Comparison of ENCODE assay signal across 11 cellular contexts in the genomic region with DNA sequence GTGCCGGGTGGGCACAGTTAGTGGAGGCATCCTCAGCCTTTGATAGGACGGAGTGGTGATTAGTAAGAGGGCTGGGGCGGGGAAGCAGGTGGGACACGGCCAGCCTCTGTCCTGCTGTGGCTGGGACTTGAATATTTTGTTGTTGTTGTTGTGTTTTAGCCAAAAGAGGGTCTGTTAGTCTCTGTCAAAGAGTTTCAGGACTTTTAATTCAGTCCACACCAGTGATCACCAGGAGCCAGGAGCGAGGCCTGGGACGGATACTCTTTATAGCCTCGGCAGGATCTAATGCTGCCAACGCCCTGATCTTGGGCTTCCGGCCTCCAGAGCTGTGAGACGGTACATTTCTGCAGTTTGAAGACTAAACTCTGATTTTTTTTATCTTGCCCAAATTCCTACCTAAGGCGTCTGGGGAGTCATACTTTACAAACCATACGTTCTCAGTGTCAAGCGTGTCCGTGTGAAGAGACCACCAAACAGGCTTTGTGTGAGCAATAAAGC. TPM values are rescaled to one million over a fixed set of nuclear protein-coding genes. Genes with fewer than 3 reads are reported as not detected.
DNase-seq lines count a peak whose midpoint lies in the region; ATAC-seq and TF ChIP-seq lines count a peak whose summit lies in the region.
"Had no signal": no experiment of that assay in that cellular context is flagged by ENCODE, and none has a peak within 500 bp of the region (broad histone marks: within the 10 kb centered on the region; RNA-seq: fewer than 3 reads in every experiment).

No MANE protein-coding gene starts in this region.

- H2AFZ ChIP-seq in hepatocyte, result no peak overlapping the region

- peak overlapping the region; percentile 95 for H3K27ac Mint-ChIP-seq in activated CD8-positive, alpha-beta memory T cell treated with anti-CD3 and anti-CD28 coated beads, Interleukin-2, amount 10 ng/mL, durations not matched to agents 7 days and 5 days
- H3K27ac Mint-ChIP-seq in T-helper 17 cell, result peak overlapping the region; percentile 97

- H3K4me1 ChIP-seq in hepatocyte (ENCODE audit: insufficient read depth), result peaks cover 28% of the 10 kb centered on the region
- peaks cover 40% of the 10 kb centered on the region for H3K4me1 ChIP-seq in suprapubic skin
- H3K4me1 ChIP-seq in uterus, result peaks cover 0 to 1% of the 10 kb centered on the region in 2 donors

- H3K9me3 ChIP-seq in T-helper 17 cell (ENCODE audit: control insufficient read depth, low read length, poor library complexity, severe bottlenecking), result no peaks in the 10 kb centered on the region
- H3K9me3 ChIP-seq in hepatocyte (ENCODE audit: low read depth), result no peaks in the 10 kb centered on the region
- H3K9me3 ChIP-seq in suprapubic skin, result no peaks in the 10 kb centered on the region
- H3K9me3 ChIP-seq in uterus, result no peaks in the 10 kb centered on the region

- no peaks in the 10 kb centered on the region for H3K9me2 ChIP-seq in hepatocyte (replicated peaks; ENCODE audit: insufficient read depth)

- TF ChIP-seq POLR2A in suprapubic skin (IDR thresholded peaks at IDR 0.05), result no peak
- no peak for TF ChIP-seq POLR2A in uterus (IDR thresholded peaks at IDR 0.05)

- peaks cover 5% of the 10 kb centered on the region for H3K79me2 ChIP-seq in hepatocyte

- TF ChIP-seq EP300 in suprapubic skin (IDR thresholded peaks at IDR 0.05), result no peak

- H3K4me2 ChIP-seq in hepatocyte, result no peak overlapping the region
- H3K4me2 ChIP-seq: KMS-11 had no signal

- H3K27ac ChIP-seq in hepatocyte, result peak overlapping the region; percentile 31
- H3K27ac ChIP-seq in suprapubic skin, result peak overlapping the region; percentile 24
- peak overlapping the region in 1 of 2 donors; percentile 32 for H3K27ac ChIP-seq in uterus

- DNase-seq in activated CD8-positive, alpha-beta memory T cell treated with anti-CD3 and anti-CD28 coated beads, Interleukin-2, amount 10 ng/mL, durations not matched to agents 7 days and 5 days, result no peak
- no peak for DNase-seq in activated CD8-positive, alpha-beta memory T cell treated with anti-CD3 and anti-CD28 coated beads, Interleukin-2, amount 50 U/mL, for 4 hours
- DNase-seq in T-helper 17 cell (no peak), hepatocyte (ENCODE audit: low spot score) (no peak), suprapubic skin (ENCODE audit: low spot score in 2 of 2) (no peak), uterus (no peak)
- DNase-seq in activated effector memory CD4-positive, alpha-beta T cell treated with Interleukin-2 at 50 U/mL for 16 hours, result no peak
- DNase-seq: aorta, NCI-H2227 treated with DMSO at 0.1 percent for 48 hours had no signal

- WGBS in hepatocyte (ENCODE audit: low lambda C conversion rate, missing lambda C conversion rate), result 77% methylated on average over 14 of the region's 14 CpGs
- 74% methylated on average over 14 of the region's 14 CpGs for WGBS in suprapubic skin

- no peak overlapping the region for H3K4me3 ChIP-seq in hepatocyte
- H3K4me3 ChIP-seq in suprapubic skin, result no peak overlapping the region
- H3K4me3 ChIP-seq in uterus, result no peak overlapping the region

- no peak for TF ChIP-seq CTCF in hepatocyte (IDR thresholded peaks at IDR 0.05; ENCODE audit: poor library complexity)
- no peak for TF ChIP-seq CTCF in suprapubic skin (IDR thresholded peaks at IDR 0.05)
- TF ChIP-seq CTCF in uterus (IDR thresholded peaks at IDR 0.05), result no peak

- intact Hi-C loops in uterus (cut with DNase I; ENCODE audit: low total_unique reads), result no loop called here

- no peaks in the 10 kb centered on the region for H3K36me3 ChIP-seq in hepatocyte (replicated peaks; ENCODE audit: insufficient read depth, low read depth)
- no peaks in the 10 kb centered on the region for H3K36me3 ChIP-seq in suprapubic skin
- H3K36me3 ChIP-seq in uterus, result no peaks in the 10 kb centered on the region

- no peaks in the 10 kb centered on the region for H3K9me3 Mint-ChIP-seq in activated CD8-positive, alpha-beta memory T cell treated with anti-CD3 and anti-CD28 coated beads, Interleukin-2, amount 10 ng/mL, durations not matched to agents 7 days and 5 days (ENCODE audit: low read depth)

- peaks cover 3% of the 10 kb centered on the region for H3K36me3 Mint-ChIP-seq in activated CD8-positive, alpha-beta memory T cell treated with anti-CD3 and anti-CD28 coated beads, Interleukin-2, amount 10 ng/mL, durations not matched to agents 7 days and 5 days
- peaks cover 3% of the 10 kb centered on the region for H3K36me3 Mint-ChIP-seq in T-helper 17 cell (ENCODE audit: low read depth)

- no peaks in the 10 kb centered on the region for H4K20me1 ChIP-seq in hepatocyte (ENCODE audit: insufficient read depth, poor library complexity, severe bottlenecking)

- no peak for ATAC-seq in activated CD8-positive, alpha-beta memory T cell treated with anti-CD3 and anti-CD28 coated beads, Interleukin-2, amount 10 ng/mL, durations not matched to agents 7 days and 5 days
- ATAC-seq in T-helper 17 cell (no peak), GM18870 (IDR thresholded peaks at IDR 0.05; ENCODE audit: unreplicated experiment) (no peak)

- H3K27me3 Mint-ChIP-seq in activated CD8-positive, alpha-beta memory T cell treated with anti-CD3 and anti-CD28 coated beads, Interleukin-2, amount 10 ng/mL, durations not matched to agents 7 days and 5 days, result no peaks in the 10 kb centered on the region
- H3K27me3 Mint-ChIP-seq in T-helper 17 cell, result no peaks in the 10 kb centered on the region

- no peaks in the 10 kb centered on the region for H3K27me3 ChIP-seq in hepatocyte
- no peaks in the 10 kb centered on the region for H3K27me3 ChIP-seq in suprapubic skin
- no peaks in the 10 kb centered on the region for H3K27me3 ChIP-seq in uterus

- CTCF ChIA-PET in activated CD8-positive, alpha-beta memory T cell treated with anti-CD3 and anti-CD28 coated beads, Interleukin-2, amount 10 ng/mL, durations not matched to agents 7 days and 5 days (lab: Charles Lee), result interaction anchor here (0.9 to 1.4 kb wide), 3 partner anchors 61 to 156 kb away, joined by 4 read pairs; a partner anchor contains a TSS

- peaks cover 82% of the 10 kb centered on the region for H3K4me1 Mint-ChIP-seq in activated CD8-positive, alpha-beta memory T cell treated with anti-CD3 and anti-CD28 coated beads, Interleukin-2, amount 10 ng/mL, durations not matched to agents 7 days and 5 days
- H3K4me1 Mint-ChIP-seq in T-helper 17 cell, result peaks cover 47% of the 10 kb centered on the region

- H3K4me3 Mint-ChIP-seq in activated CD8-positive, alpha-beta memory T cell treated with anti-CD3 and anti-CD28 coated beads, Interleukin-2, amount 10 ng/mL, durations not matched to agents 7 days and 5 days, result no peak overlapping the region
- H3K4me3 Mint-ChIP-seq in T-helper 17 cell, result peak overlapping the region; percentile 79

RNA-seq across cellular contexts. Expression of a gene that starts 2.9 kb away (rescaled TPM):
- 1,000 to 10,000 TPM in 1 of 2 experiments, 100 to 1,000 TPM in 1; 597 to 1,208 TPM for total RNA-seq in activated CD8-positive, alpha-beta memory T cell treated with anti-CD3 and anti-CD28 coated beads, Interleukin-2, amount 10 ng/mL, durations not matched to agents 7 days and 5 days
- total RNA-seq in T-helper 17 cell (100 to 1,000 TPM; 528 to 571 TPM), hepatocyte (53.1 and 57.4 TPM in 2 replicates), suprapubic skin (100 to 1,000 TPM in 2 of 4 donors, 10 to 100 TPM in 2; 57.8 to 197 (median 94.1) TPM), uterus (100 to 1,000 TPM in 3 of 4 donors, 10 to 100 TPM in 1; 90.5 to 186 (median 142) TPM)
- polyA plus RNA-seq in hepatocyte, result 21.1 and 32.6 TPM in 2 replicates

RNA-seq across cellular contexts. Expression of a gene that starts 37.5 kb away (rescaled TPM):
- total RNA-seq in activated CD8-positive, alpha-beta memory T cell treated with anti-CD3 and anti-CD28 coated beads, Interleukin-2, amount 10 ng/mL, durations not matched to agents 7 days and 5 days, result 1 to 10 TPM; 4.3 to 8.6 TPM
- 10 to 100 TPM; 57.0 to 73.8 TPM for total RNA-seq in T-helper 17 cell
- 17.5 and 18.8 TPM in 2 replicates for total RNA-seq in hepatocyte
- polyA plus RNA-seq in hepatocyte, result 24.9 and 40.4 TPM in 2 replicates
- 10 to 100 TPM; 14.1 to 38.9 (median 26.5) TPM for total RNA-seq in suprapubic skin
- 10 to 100 TPM in 3 of 4 donors, 1 to 10 TPM in 1; 10.0 to 38.7 (median 16.0) TPM for total RNA-seq in uterus

RNA-seq across cellular contexts. Expression of a gene that starts 37.6 kb away (rescaled TPM):
- total RNA-seq in activated CD8-positive, alpha-beta memory T cell treated with anti-CD3 and anti-CD28 coated beads, Interleukin-2, amount 10 ng/mL, durations not matched to agents 7 days and 5 days, result 10 to 100 TPM; 15.4 to 22.1 TPM
- total RNA-seq in T-helper 17 cell (100 to 1,000 TPM; 136 to 151 TPM), hepatocyte (16.0 and 23.7 TPM in 2 replicates), suprapubic skin (10 to 100 TPM; 27.0 to 79.3 (median 31.2) TPM), uterus (10 to 100 TPM; 14.4 to 39.7 (median 38.4) TPM)
- 59.6 and 71.5 TPM in 2 replicates for polyA plus RNA-seq in hepatocyte
